14 cellular contexts compared by ENCODE assay signal in genomic region chr18:46013484-46014189, GRCh38. TPM values are rescaled to one million over a fixed set of nuclear protein-coding genes. Genes with fewer than 3 reads are reported as not detected.
DNase-seq lines count a peak whose midpoint lies in the region; ATAC-seq and TF ChIP-seq lines count a peak whose summit lies in the region.
"Had no signal": no experiment of that assay in that cellular context is flagged by ENCODE, and none has a peak within 500 bp of the region (broad histone marks: within the 10 kb centered on the region; RNA-seq: fewer than 3 reads in every experiment).

No MANE protein-coding gene starts in this region.

- H3K9me3 ChIP-seq in esophagus muscularis mucosa, result no peaks in the 10 kb centered on the region
- H3K9me3 ChIP-seq: A549, SK-N-SH, vagina had no signal

- peaks cover 3% of the 10 kb centered on the region for H3K4me1 Mint-ChIP-seq in endothelial cell (ENCODE audit: unreplicated experiment)

- H3K36me3 Mint-ChIP-seq in endothelial cell (ENCODE audit: low read depth, unreplicated experiment), result peaks cover 7% of the 10 kb centered on the region

- H3K4me3 Mint-ChIP-seq in endothelial cell (ENCODE audit: unreplicated experiment), result no peak overlapping the region

- TF ChIP-seq POLR2A in esophagus muscularis mucosa (IDR thresholded peaks at IDR 0.05; ENCODE audit: low read depth), result no peak

- peaks cover 2% of the 10 kb centered on the region for H3K27me3 Mint-ChIP-seq in endothelial cell (ENCODE audit: unreplicated experiment)

- 74% methylated on average over 5 of the region's 5 CpGs for WGBS in esophagus muscularis mucosa

- peak; percentile 83 to 84 for ATAC-seq in activated CD4-positive, CD25-positive, alpha-beta regulatory T cell treated with anti-CD3 and anti-CD28 coated beads, Interleukin-2, amount 50 U/mL, for 24 hours
- ATAC-seq in GM21515 (IDR thresholded peaks at IDR 0.05; ENCODE audit: unreplicated experiment), result peak; percentile 46
- ATAC-seq: A549 had no signal

- no peak for TF ChIP-seq EP300 in esophagus muscularis mucosa (IDR thresholded peaks at IDR 0.05)

- TF ChIP-seq CTCF in esophagus muscularis mucosa (IDR thresholded peaks at IDR 0.05), result no peak
- no peak for TF ChIP-seq CTCF in endothelial cell (IDR thresholded peaks at IDR 0.05; ENCODE audit: unreplicated experiment)

- DNase-seq in activated CD4-positive, CD25-positive, alpha-beta regulatory T cell treated with anti-CD3 and anti-CD28 coated beads, Interleukin-2, amount 50 U/mL, for 72 hours, result no peak
- peak; percentile 14 for DNase-seq in LHCN-M2 (ENCODE audit: low read depth)
- peak; percentile 21 for DNase-seq in esophagus muscularis mucosa (ENCODE audit: extremely low spot score)
- no peak for DNase-seq in endothelial cell (ENCODE audit: low spot score)
- no peak for DNase-seq in nucleus accumbens (lab: John Stamatoyannopoulos, UW)
- no peak for DNase-seq in activated effector memory CD4-positive, alpha-beta T cell treated with anti-CD3 and anti-CD28 coated beads, Interleukin-2, amount 50 U/mL, for 16 hours
- DNase-seq: activated effector memory CD4-positive, alpha-beta T cell treated with Interleukin-2 at 50 U/mL for 16 hours; effector CD8-positive, alpha-beta T cell; NCI-H1105 treated with DMSO at 0.1 percent for 48 hours; SK-N-SH had no signal

- intact Hi-C loops in esophagus muscularis mucosa (cut with DNase I), result no loop called here

- no peaks in the 10 kb centered on the region for H3K27me3 ChIP-seq in esophagus muscularis mucosa
- H3K27me3 ChIP-seq: vagina had no signal

- H3K27ac ChIP-seq in esophagus muscularis mucosa (replicated peaks in 1 of 4), result no peak overlapping the region
- H3K27ac ChIP-seq: A549, vagina had no signal

- H3K36me3 ChIP-seq in esophagus muscularis mucosa, result peaks cover 0 to 14% (median 6%) of the 10 kb centered on the region in 4 donors
- H3K36me3 ChIP-seq: vagina had no signal

- no peaks in the 10 kb centered on the region for H3K9me3 Mint-ChIP-seq in endothelial cell (ENCODE audit: unreplicated experiment)

- H3K27ac Mint-ChIP-seq in endothelial cell (ENCODE audit: unreplicated experiment), result no peak overlapping the region

- H3K4me1 ChIP-seq in esophagus muscularis mucosa, result no peaks in the 10 kb centered on the region
- H3K4me1 ChIP-seq: A549, vagina had no signal

- H3K4me3 ChIP-seq in esophagus muscularis mucosa, result no peak overlapping the region
- H3K4me3 ChIP-seq: A549, vagina had no signal

RNA-seq across cellular contexts. Expression of gene EPG5, which starts 46.5 kb away (rescaled TPM):
- 51.0 and 66.7 TPM in 2 replicates for total RNA-seq in LHCN-M2 (2014; rRNA removed)
- 28.7 TPM for polyA plus RNA-seq in LHCN-M2 (2012)
- 10 to 100 TPM; 20.4 to 34.3 (median 28.2) TPM for total RNA-seq in esophagus muscularis mucosa
- total RNA-seq in endothelial cell (ENCODE audit: unreplicated experiment), result 26.1 TPM

RNA-seq across cellular contexts. Expression of gene PSTPIP2, which starts 58.4 kb away (rescaled TPM):
- total RNA-seq in LHCN-M2 (2014; rRNA removed) (8.7 and 10.6 TPM in 2 replicates), esophagus muscularis mucosa (10 to 100 TPM in 1 of 4 donors, 1 to 10 TPM in 3; 5.6 to 10.8 (median 7.3) TPM), endothelial cell (ENCODE audit: unreplicated experiment) (7.8 TPM)
- 5.9 TPM for polyA plus RNA-seq in LHCN-M2 (2012)

Comparison
In these comparisons a context has a peak if more than half of its experiments do, and no peak if none do; other contexts are left out.
1. DNase-seq: peak in LHCN-M2 (single experiment) and esophagus muscularis mucosa (single experiment); none in activated CD4-positive, CD25-positive, alpha-beta regulatory T cell treated with anti-CD3 and anti-CD28 coated beads, Interleukin-2, amount 50 U/mL, for 72 hours (single experiment), endothelial cell (single experiment), nucleus accumbens (0 of 56) and activated effector memory CD4-positive, alpha-beta T cell treated with anti-CD3 and anti-CD28 coated beads, Interleukin-2, amount 50 U/mL, for 16 hours (single experiment).